ENCODE assay signal across 10 cellular contexts in the genomic region with DNA sequence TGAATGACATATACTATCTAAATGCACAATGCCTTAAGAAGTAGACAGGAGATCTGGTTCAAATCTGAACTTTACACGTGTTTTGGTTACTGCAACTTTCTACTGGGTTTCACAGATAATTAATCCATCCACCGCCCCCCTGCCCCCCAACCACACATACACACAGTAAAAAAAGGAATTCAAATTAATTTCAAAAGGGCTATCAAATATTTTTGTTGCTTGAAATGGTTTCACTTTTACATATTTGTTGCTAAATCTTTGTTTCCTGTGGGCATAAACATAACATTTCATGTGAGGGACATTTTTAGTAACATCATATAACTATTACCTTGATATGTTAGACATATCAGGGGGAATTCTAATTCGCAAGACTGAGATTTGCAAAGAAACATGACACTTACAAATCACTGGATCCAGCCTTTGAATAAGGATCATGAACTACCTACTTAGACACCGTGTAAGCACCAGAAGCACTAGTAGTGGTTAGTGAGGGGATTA. TPM values are rescaled to one million over a fixed set of nuclear protein-coding genes. Genes with fewer than 3 reads are reported as not detected.
A peak's percentile ranks its signal among the peaks of the same experiment; 100 is the strongest.
DNase-seq lines count a peak whose midpoint lies in the region; ATAC-seq, FAIRE-seq and TF ChIP-seq lines count a peak whose summit lies in the region.
"Had no signal": no experiment of that assay in that cellular context is flagged by ENCODE, and none has a peak within 500 bp of the region (broad histone marks: within the 10 kb centered on the region; RNA-seq: fewer than 3 reads in every experiment).

No MANE protein-coding gene starts in this region.

- H3K27ac ChIP-seq in kidney (ENCODE audit: low read depth in 2 of 2, low read length in 2 of 2), result peak overlapping the region; percentile 0 to 49
- H3K27ac ChIP-seq in temporal lobe (ENCODE audit: low read depth, low read length), result peak overlapping the region; percentile 27

- no peaks in the 10 kb centered on the region for H3K36me3 ChIP-seq in kidney (ENCODE audit: control insufficient read depth in 1 of 2, insufficient read depth in 2 of 2, low read length in 2 of 2)

- peak overlapping the region in 1 of 2 donors; percentile 18 for H3K4me3 ChIP-seq in kidney (ENCODE audit: low read length in 2 of 2)

- peaks cover 88% of the 10 kb centered on the region for H3K4me1 Mint-ChIP-seq in activated CD8-positive, alpha-beta T cell treated with anti-CD3 and anti-CD28 coated beads, Interleukin-2, amount 10 ng/mL, durations not matched to agents 7 days and 5 days (ENCODE audit: low read depth)

- H3K27ac Mint-ChIP-seq in activated CD8-positive, alpha-beta T cell treated with anti-CD3 and anti-CD28 coated beads, Interleukin-2, amount 10 ng/mL, durations not matched to agents 7 days and 5 days, result peak overlapping the region; percentile 94

- peak; percentile 6 for ATAC-seq in activated CD8-positive, alpha-beta T cell treated with anti-CD3 and anti-CD28 coated beads, Interleukin-2, amount 10 ng/mL, durations not matched to agents 7 days and 5 days
- ATAC-seq in GM21825 (IDR thresholded peaks at IDR 0.05; ENCODE audit: unreplicated experiment), result no peak

- no peak for TF ChIP-seq CTCF in kidney (IDR thresholded peaks at IDR 0.05; ENCODE audit: borderline replicate concordance, extremely low read depth, insufficient read depth)

- POLR2A ChIA-PET in activated CD8-positive, alpha-beta T cell treated with anti-CD3 and anti-CD28 coated beads, Interleukin-2, amount 10 ng/mL, durations not matched to agents 7 days and 5 days (lab: Charles Lee), result interaction anchor here (0.6 to 5.5 kb wide), 11 partner anchors 7 to 157 kb away, joined by 3 to 75 read pairs (median 5); a partner anchor contains a TSS

- no peaks in the 10 kb centered on the region for H3K9me3 ChIP-seq in kidney (ENCODE audit: control insufficient read depth in 1 of 2, low read length in 2 of 2)

- H3K9ac ChIP-seq in kidney (ENCODE audit: low read length in 2 of 2), result peak overlapping the region; percentile 1 to 54

- H3K4me3 Mint-ChIP-seq in activated CD8-positive, alpha-beta T cell treated with anti-CD3 and anti-CD28 coated beads, Interleukin-2, amount 10 ng/mL, durations not matched to agents 7 days and 5 days, result peak overlapping the region; percentile 68

- H3K27me3 Mint-ChIP-seq in activated CD8-positive, alpha-beta T cell treated with anti-CD3 and anti-CD28 coated beads, Interleukin-2, amount 10 ng/mL, durations not matched to agents 7 days and 5 days (ENCODE audit: low read depth), result no peaks in the 10 kb centered on the region

- intact Hi-C loops in kidney (cut with DNase I), result no loop called here

- peaks cover 29 to 43% of the 10 kb centered on the region in 2 donors for H3K4me1 ChIP-seq in kidney (ENCODE audit: control insufficient read depth in 1 of 2, insufficient read depth in 1 of 2, low read depth in 1 of 2, low read length in 2 of 2)

- DNase-seq in activated naive CD4-positive, alpha-beta T cell treated with Interleukin-2 at 50 U/mL for 16 hours, result peak; percentile 33
- DNase-seq in activated naive CD4-positive, alpha-beta T cell (lab: John Stamatoyannopoulos, UW), result no peak
- no peak for DNase-seq in activated CD8-positive, alpha-beta T cell treated with anti-CD3 and anti-CD28 coated beads, Interleukin-2, amount 10 ng/mL, durations not matched to agents 7 days and 5 days
- no peak for DNase-seq in kidney
- no peak for DNase-seq in HK-2 (ENCODE audit: unreplicated experiment)
- no peak for DNase-seq in NCI-H2171 (lab: John Stamatoyannopoulos, UW)
- DNase-seq: NCI-H1092 treated with DMSO at 0.1 percent for 48 hours had no signal

- H3K36me3 Mint-ChIP-seq in activated CD8-positive, alpha-beta T cell treated with anti-CD3 and anti-CD28 coated beads, Interleukin-2, amount 10 ng/mL, durations not matched to agents 7 days and 5 days (ENCODE audit: low read depth), result peaks cover 79% of the 10 kb centered on the region

- CTCF ChIA-PET in activated CD8-positive, alpha-beta T cell treated with anti-CD3 and anti-CD28 coated beads, Interleukin-2, amount 10 ng/mL, durations not matched to agents 7 days and 5 days (lab: Charles Lee), result interaction anchor here (0.6 to 4.9 kb wide), 5 partner anchors 8 to 271 kb away, joined by 3 to 29 read pairs (median 4); a partner anchor contains a TSS

- no peaks in the 10 kb centered on the region for H3K9me3 Mint-ChIP-seq in activated CD8-positive, alpha-beta T cell treated with anti-CD3 and anti-CD28 coated beads, Interleukin-2, amount 10 ng/mL, durations not matched to agents 7 days and 5 days (ENCODE audit: insufficient read depth)

- FAIRE-seq in kidney (lab: Jason Lieb, UNC), result no peak
- FAIRE-seq: islet of Langerhans had no signal

RNA-seq across cellular contexts. Expression of a gene that starts 7.5 kb away (rescaled TPM):
- 10 to 100 TPM; 64.9 to 69.5 TPM for total RNA-seq in activated CD8-positive, alpha-beta T cell treated with anti-CD3 and anti-CD28 coated beads, Interleukin-2, amount 10 ng/mL, durations not matched to agents 7 days and 5 days
- total RNA-seq in kidney (101 TPM), temporal lobe (31.7 TPM)
- polyA plus RNA-seq in kidney (ENCODE audit: insufficient read depth, low read depth, low replicate concordance), result 19.2 TPM
